In genomic region chr2:1708476-1709334, GRCh38 we compare ENCODE assay signal across 9 cellular contexts. TPM values are rescaled to one million over a fixed set of nuclear protein-coding genes. Genes with fewer than 3 reads are reported as not detected.
DNase-seq lines count a peak whose midpoint lies in the region; ATAC-seq and TF ChIP-seq lines count a peak whose summit lies in the region.
"Had no signal": no experiment of that assay in that cellular context is flagged by ENCODE, and none has a peak within 500 bp of the region (broad histone marks: within the 10 kb centered on the region; RNA-seq: fewer than 3 reads in every experiment).

No MANE protein-coding gene starts in this region.

- H3K4me2 ChIP-seq in mesenchymal stem cell (ENCODE audit: low read length, poor library complexity, severe bottlenecking): no peak overlapping the region

- peak overlapping the region; percentile 66 for H3K9ac ChIP-seq in mesenchymal stem cell (ENCODE audit: low read length)

- H2BK5ac ChIP-seq in mesenchymal stem cell (ENCODE audit: low read depth, low read length, poor library complexity, severe bottlenecking): no peak overlapping the region

- H3K18ac ChIP-seq in mesenchymal stem cell (ENCODE audit: low read depth in 1 of 2, low read length in 2 of 2): peak overlapping the region in 1 of 2 experiments; percentile 85

- no peaks in the 10 kb centered on the region for H3K79me1 ChIP-seq in mesenchymal stem cell (replicated peaks; ENCODE audit: low read length, poor library complexity, severe bottlenecking)

- no peak overlapping the region for H2BK120ac ChIP-seq in mesenchymal stem cell (ENCODE audit: low read depth, low read length)

- peak overlapping the region; percentile 69 for H4K8ac ChIP-seq in mesenchymal stem cell (ENCODE audit: low read length)

- TF ChIP-seq CTCF in tibial nerve (IDR thresholded peaks at IDR 0.05): no peak

- peak overlapping the region; percentile 15 to 37 for H2BK12ac ChIP-seq in mesenchymal stem cell (ENCODE audit: low read length in 2 of 2)

- peak overlapping the region in 1 of 2 experiments; percentile 56 for H3K4me3 ChIP-seq in mesenchymal stem cell (ENCODE audit: insufficient read depth in 1 of 2, low read depth in 1 of 2, low read length in 2 of 2)
- H3K4me3 ChIP-seq in tibial nerve: no peak overlapping the region

- TF ChIP-seq POLR2A in tibial nerve (IDR thresholded peaks at IDR 0.05): no peak

- 88% methylated on average over 33 of the region's 34 CpGs for WGBS in mesenchymal stem cell
- 75 to 85% methylated on average over 31 of the region's 34 CpGs for WGBS in tibial nerve, 2 donors

- peak overlapping the region in 1 of 2 experiments; percentile 3 for H3K23ac ChIP-seq in mesenchymal stem cell (ENCODE audit: low read length in 2 of 2)

- peak overlapping the region; percentile 5 to 35 for H3K4ac ChIP-seq in mesenchymal stem cell (ENCODE audit: low read depth in 1 of 2, low read length in 2 of 2)

- H3K27me3 ChIP-seq in mesenchymal stem cell (ENCODE audit: control insufficient read depth in 1 of 2, insufficient read depth in 1 of 2, low read length in 2 of 2): no peaks in the 10 kb centered on the region
- H3K27me3 ChIP-seq in tibial nerve: no peaks in the 10 kb centered on the region

- H4K91ac ChIP-seq in mesenchymal stem cell (ENCODE audit: low read length): peak overlapping the region; percentile 14

- no peak overlapping the region for H2BK15ac ChIP-seq in mesenchymal stem cell (ENCODE audit: low read depth, poor library complexity, severe bottlenecking)

- H3K36me3 ChIP-seq in mesenchymal stem cell (ENCODE audit: control insufficient read depth in 1 of 2, insufficient read depth in 2 of 2, low read depth in 1 of 2, low read length in 2 of 2) (peaks cover 0 to 53% of the 10 kb centered on the region in 2 experiments), tibial nerve (no peaks in the 10 kb centered on the region)

- TF ChIP-seq EP300 in tibial nerve (IDR thresholded peaks at IDR 0.05): no peak

- ATAC-seq in GM18868 (IDR thresholded peaks at IDR 0.05; ENCODE audit: unreplicated experiment): no peak

- H3K27ac ChIP-seq in mesenchymal stem cell (ENCODE audit: low read length, poor library complexity, severe bottlenecking): peak overlapping the region; percentile 13
- H3K27ac ChIP-seq in tibial nerve: peak overlapping the region in 3 of 4 donors; percentile 16 to 74 (median 64)
- H3K27ac ChIP-seq: 22Rv1 had no signal

- DNase-seq in DMS153 (lab: John Stamatoyannopoulos, UW) (peak; percentile 41), DMS153 treated with DMSO at 0.1 percent for 48 hours (lab: John Stamatoyannopoulos, UW; ENCODE audit: unreplicated experiment) (no peak), ecto neural progenitor cell (ENCODE audit: low spot score) (peak; percentile 44), mesenchymal stem cell (no peak), tibial nerve (ENCODE audit: low spot score in 2 of 2) (no peak), HPDE6-E6E7 (ENCODE audit: extremely low spot score) (no peak), DMS53 (lab: John Stamatoyannopoulos, UW) (no peak)

- no peak overlapping the region for H2AFZ ChIP-seq in mesenchymal stem cell (ENCODE audit: low read depth, low read length)

- peaks cover 45% of the 10 kb centered on the region for H3K4me1 ChIP-seq in mesenchymal stem cell (ENCODE audit: control insufficient read depth, insufficient read depth, low read depth, low read length)
- H3K4me1 ChIP-seq in tibial nerve: peaks cover 0 to 59% (median 14%) of the 10 kb centered on the region in 4 donors

- peak overlapping the region in 1 of 2 experiments; percentile 87 for H3K14ac ChIP-seq in mesenchymal stem cell (ENCODE audit: low read length in 2 of 2)

- H3K9me3 ChIP-seq in mesenchymal stem cell (ENCODE audit: control insufficient read depth, low read length) (no peaks in the 10 kb centered on the region), tibial nerve (no peaks in the 10 kb centered on the region)

- peak overlapping the region; percentile 34 for H2AK5ac ChIP-seq in mesenchymal stem cell (ENCODE audit: low read length, severe bottlenecking)

RNA-seq across cellular contexts. Expression of gene PXDN, which starts 35.6 kb away (rescaled TPM):
- 621 TPM for polyA plus RNA-seq in mesenchymal stem cell (2013, experiment 1 of 2)
- polyA plus RNA-seq in mesenchymal stem cell (2013, experiment 2 of 2): 614 TPM
- 10 to 100 TPM; 40.4 to 72.6 (median 52.4) TPM for total RNA-seq in tibial nerve

Comparison
In these comparisons a context has a peak if more than half of its experiments do, and no peak if none do; other contexts are left out.
1. DNase-seq: peak in DMS153 (single experiment) and ecto neural progenitor cell (single experiment); none in DMS153 treated with DMSO at 0.1 percent for 48 hours (single experiment), mesenchymal stem cell (single experiment), tibial nerve (0 of 2), HPDE6-E6E7 (single experiment) and DMS53 (single experiment).